In genomic region chr1:151583796-151584195, GRCh38 we compare ENCODE assay signal across 16 cellular contexts.
"Had no signal": no experiment of that assay in that cellular context is flagged by ENCODE, and none has a peak within 500 bp of the region (broad histone marks: within the 10 kb centered on the region; RNA-seq: fewer than 3 reads in every experiment).

No MANE protein-coding gene starts in this region.

- H3K9me3 Mint-ChIP-seq: activated naive CD4-positive, alpha-beta T cell treated with anti-CD3 and anti-CD28 coated beads, Interleukin-2, amount 50 U/mL, for 24 hours; stimulated activated effector memory CD8-positive, alpha-beta T cell treated with anti-CD3 and anti-CD28 coated beads, Interleukin-12 subunit alpha, Interleukin-12 subunit beta, amount 100 ng/mL, for 72 hours; T-helper 1 cell treated with Interleukin-12 subunit alpha and Interleukin-12 subunit beta and Interleukin-4 antibody, amounts not matched to agents 30 μg/mL and 1 μg/mL, for 36 hours had no signal

- ATAC-seq: body of pancreas; gastrocnemius medialis; left ventricle myocardium superior; stimulated activated effector memory CD8-positive, alpha-beta T cell treated with anti-CD3 and anti-CD28 coated beads, Interleukin-12 subunit alpha, Interleukin-12 subunit beta, amount 100 ng/mL, for 72 hours had no signal

- H3K27ac Mint-ChIP-seq: activated naive CD4-positive, alpha-beta T cell treated with anti-CD3 and anti-CD28 coated beads, Interleukin-2, amount 50 U/mL, for 24 hours; stimulated activated effector memory CD8-positive, alpha-beta T cell treated with anti-CD3 and anti-CD28 coated beads, Interleukin-12 subunit alpha, Interleukin-12 subunit beta, amount 100 ng/mL, for 72 hours; T-helper 1 cell treated with Interleukin-12 subunit alpha and Interleukin-12 subunit beta and Interleukin-4 antibody, amounts not matched to agents 30 μg/mL and 1 μg/mL, for 36 hours had no signal

- H3K4me3 Mint-ChIP-seq: activated naive CD4-positive, alpha-beta T cell treated with anti-CD3 and anti-CD28 coated beads, Interleukin-2, amount 50 U/mL, for 24 hours; stimulated activated effector memory CD8-positive, alpha-beta T cell treated with anti-CD3 and anti-CD28 coated beads, Interleukin-12 subunit alpha, Interleukin-12 subunit beta, amount 100 ng/mL, for 72 hours; T-helper 1 cell treated with Interleukin-12 subunit alpha and Interleukin-12 subunit beta and Interleukin-4 antibody, amounts not matched to agents 30 μg/mL and 1 μg/mL, for 36 hours had no signal

- H3K4me1 Mint-ChIP-seq: activated naive CD4-positive, alpha-beta T cell treated with anti-CD3 and anti-CD28 coated beads, Interleukin-2, amount 50 U/mL, for 24 hours; stimulated activated effector memory CD8-positive, alpha-beta T cell treated with anti-CD3 and anti-CD28 coated beads, Interleukin-12 subunit alpha, Interleukin-12 subunit beta, amount 100 ng/mL, for 72 hours had no signal

- H3K27me3 ChIP-seq: body of pancreas, dorsolateral prefrontal cortex, gastrocnemius medialis, right atrium auricular region, tibial nerve had no signal

- DNase-seq: activated CD4-positive, alpha-beta T cell treated with anti-CD3 and anti-CD28 coated beads, Interleukin-2, amount 50 U/mL, for 1 hour; activated CD4-positive, CD25-positive, alpha-beta regulatory T cell; activated effector memory CD4-positive, alpha-beta T cell treated with Interleukin-2 at 50 U/mL for 16 hours; activated T-cell treated with anti-CD3 and anti-CD28 coated beads, Interleukin-2, amount 50 U/mL, for 1 hour; body of pancreas; cerebellar nuclear complex; dorsolateral prefrontal cortex; gastrocnemius medialis; kidney; left ventricle myocardium superior; posterior cingulate gyrus had no signal

- H3K27ac ChIP-seq: body of pancreas, gastrocnemius medialis, right atrium auricular region, tibial nerve had no signal

- H3K4me3 ChIP-seq: body of pancreas, dorsolateral prefrontal cortex, gastrocnemius medialis, right atrium auricular region, tibial nerve had no signal

- H3K4me1 ChIP-seq: body of pancreas, gastrocnemius medialis, right atrium auricular region, tibial nerve had no signal

- H3K9me3 ChIP-seq: body of pancreas, gastrocnemius medialis, right atrium auricular region, tibial nerve had no signal

- H3K27me3 Mint-ChIP-seq: activated naive CD4-positive, alpha-beta T cell treated with anti-CD3 and anti-CD28 coated beads, Interleukin-2, amount 50 U/mL, for 24 hours had no signal

- H3K36me3 Mint-ChIP-seq: activated naive CD4-positive, alpha-beta T cell treated with anti-CD3 and anti-CD28 coated beads, Interleukin-2, amount 50 U/mL, for 24 hours; stimulated activated effector memory CD8-positive, alpha-beta T cell treated with anti-CD3 and anti-CD28 coated beads, Interleukin-12 subunit alpha, Interleukin-12 subunit beta, amount 100 ng/mL, for 72 hours had no signal

- H3K36me3 ChIP-seq: gastrocnemius medialis had no signal
